In the genomic region with DNA sequence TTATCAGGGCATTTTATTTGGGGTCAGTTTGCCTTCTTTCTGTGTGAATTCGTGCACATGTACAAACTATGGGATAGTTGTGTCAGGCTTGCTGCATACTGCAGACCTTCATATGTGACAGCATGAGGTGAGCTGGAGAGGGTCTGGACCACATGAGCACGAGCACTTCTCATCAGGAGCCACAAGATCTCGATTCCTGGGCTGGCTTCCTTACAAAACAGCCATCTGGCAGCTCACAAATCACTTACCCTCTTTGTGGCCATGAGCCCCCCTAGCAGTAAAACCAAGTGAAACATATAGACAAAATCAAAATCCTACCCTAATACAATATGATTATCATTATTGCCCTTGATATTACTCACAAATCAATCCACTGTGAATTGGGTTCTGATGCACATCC, we compare ENCODE assay signal across 28 cellular contexts.
"Had no signal": no experiment of that assay in that cellular context is flagged by ENCODE, and none has a peak within 500 bp of the region (broad histone marks: within the 10 kb centered on the region; RNA-seq: fewer than 3 reads in every experiment).

No MANE protein-coding gene starts in this region.

- H3K4me2 ChIP-seq: neural progenitor cell, smooth muscle cell had no signal

- H3K36me3 ChIP-seq: colonic mucosa, gastrocnemius medialis, lower lobe of right lung, right atrium auricular region, thyroid gland had no signal

- H3K9me3 ChIP-seq: colonic mucosa, gastrocnemius medialis, lower lobe of right lung, right atrium auricular region, stomach, thyroid gland had no signal

- FAIRE-seq: keratinocyte had no signal

- H3K27me3 ChIP-seq: colonic mucosa, gastrocnemius medialis, neural progenitor cell, right atrium auricular region, stomach, thyroid gland had no signal

- H3K36me3 Mint-ChIP-seq: natural killer cell treated with Interleukin-12 subunit alpha and Interleukin-12 subunit beta and Interleukin-15 and Interleukin-18, amount 100 ng/mL, for 72 hours; stimulated activated effector memory CD8-positive, alpha-beta T cell treated with anti-CD3 and anti-CD28 coated beads, Interleukin-12 subunit alpha, Interleukin-12 subunit beta, amount 100 ng/mL, for 72 hours had no signal

- ATAC-seq: esophagus mucosa; gastrocnemius medialis; left ventricle myocardium superior; lower lobe of right lung; natural killer cell treated with Interleukin-12 subunit alpha and Interleukin-12 subunit beta and Interleukin-15 and Interleukin-18, amount 100 ng/mL, for 72 hours; sciatic nerve; stimulated activated effector memory CD8-positive, alpha-beta T cell treated with anti-CD3 and anti-CD28 coated beads, Interleukin-12 subunit alpha, Interleukin-12 subunit beta, amount 100 ng/mL, for 72 hours had no signal

- DNase-seq: colonic mucosa; effector CD8-positive, alpha-beta T cell; endodermal cell; foreskin fibroblast; gastrocnemius medialis; head of caudate nucleus; left ventricle myocardium superior; lower lobe of right lung; naive B cell; stimulated activated CD4-positive, alpha-beta T cell treated with anti-CD3 and anti-CD28 coated beads, Interleukin-12 subunit alpha, Interleukin-12 subunit beta, amount 100 ng/mL, for 4 hours; stimulated activated CD4-positive, alpha-beta T cell treated with anti-CD3 and anti-CD28 coated beads, Interleukin-1b, Interleukin-23, amount 100 ng/mL, for 48 hours; stimulated activated CD4-positive, alpha-beta T cell treated with anti-CD3 and anti-CD28 coated beads, Interleukin-4, amount 100 ng/mL, for 1 hour; stimulated activated naive CD4-positive, alpha-beta T cell treated with Interleukin-2 at 50 U/mL for 16 hours; thyroid gland; trophoblast cell had no signal

- H3K4me3 ChIP-seq: colonic mucosa, gastrocnemius medialis, lower lobe of right lung, neural progenitor cell, right atrium auricular region, smooth muscle cell, stomach, thyroid gland had no signal

- H3K4me1 Mint-ChIP-seq: endodermal cell; stimulated activated effector memory CD8-positive, alpha-beta T cell treated with anti-CD3 and anti-CD28 coated beads, Interleukin-12 subunit alpha, Interleukin-12 subunit beta, amount 100 ng/mL, for 72 hours had no signal

- H3K4me3 Mint-ChIP-seq: dendritic cell treated with granulocyte-macrophage colony-stimulating factor and Interleukin-4, amounts not matched to agents 40 ng/mL and 50 ng/mL, for 4 days; endodermal cell; naive B cell; natural killer cell treated with Interleukin-12 subunit alpha and Interleukin-12 subunit beta and Interleukin-15 and Interleukin-18, amount 100 ng/mL, for 72 hours; neural progenitor cell; stimulated activated effector memory CD8-positive, alpha-beta T cell treated with anti-CD3 and anti-CD28 coated beads, Interleukin-12 subunit alpha, Interleukin-12 subunit beta, amount 100 ng/mL, for 72 hours had no signal

- H3K79me2 ChIP-seq: parathyroid adenoma had no signal

- H3K27ac ChIP-seq: colonic mucosa, epithelial cell of prostate, gastrocnemius medialis, lower lobe of right lung, neural progenitor cell, parathyroid adenoma, right atrium auricular region, thyroid gland had no signal

- H3K9ac ChIP-seq: neural progenitor cell, parathyroid adenoma had no signal

- H3K4me1 ChIP-seq: colonic mucosa, gastrocnemius medialis, lower lobe of right lung, neural progenitor cell, parathyroid adenoma, thyroid gland had no signal

- H3K27ac Mint-ChIP-seq: dendritic cell treated with granulocyte-macrophage colony-stimulating factor and Interleukin-4, amounts not matched to agents 40 ng/mL and 50 ng/mL, for 4 days; endodermal cell; naive B cell; natural killer cell treated with Interleukin-12 subunit alpha and Interleukin-12 subunit beta and Interleukin-15 and Interleukin-18, amount 100 ng/mL, for 72 hours; neural progenitor cell; progenitor cell of endocrine pancreas; stimulated activated effector memory CD8-positive, alpha-beta T cell treated with anti-CD3 and anti-CD28 coated beads, Interleukin-12 subunit alpha, Interleukin-12 subunit beta, amount 100 ng/mL, for 72 hours had no signal

- H3K9me3 Mint-ChIP-seq: dendritic cell treated with granulocyte-macrophage colony-stimulating factor and Interleukin-4, amounts not matched to agents 40 ng/mL and 50 ng/mL, for 4 days; endodermal cell; naive B cell; natural killer cell treated with Interleukin-12 subunit alpha and Interleukin-12 subunit beta and Interleukin-15 and Interleukin-18, amount 100 ng/mL, for 72 hours; stimulated activated effector memory CD8-positive, alpha-beta T cell treated with anti-CD3 and anti-CD28 coated beads, Interleukin-12 subunit alpha, Interleukin-12 subunit beta, amount 100 ng/mL, for 72 hours had no signal

- H3K27me3 Mint-ChIP-seq: dendritic cell treated with granulocyte-macrophage colony-stimulating factor and Interleukin-4, amounts not matched to agents 40 ng/mL and 50 ng/mL, for 4 days; naive B cell had no signal

- H2AFZ ChIP-seq: neural progenitor cell, parathyroid adenoma had no signal
